Comparison of ENCODE assay signal across 20 cellular contexts in genomic region chr1:97340951-97341350, GRCh38.
DNase-seq lines count a peak whose midpoint lies in the region; ATAC-seq and TF ChIP-seq lines count a peak whose summit lies in the region.
"Had no signal": no experiment of that assay in that cellular context is flagged by ENCODE, and none has a peak within 500 bp of the region (broad histone marks: within the 10 kb centered on the region; RNA-seq: fewer than 3 reads in every experiment).

No MANE protein-coding gene starts in this region.

- no peaks in the 10 kb centered on the region for H3K9me3 ChIP-seq in gastrocnemius medialis
- H3K9me3 ChIP-seq: mucosa of descending colon, upper lobe of right lung had no signal

- H3K4me1 ChIP-seq in gastrocnemius medialis: no peaks in the 10 kb centered on the region
- H3K4me1 ChIP-seq: upper lobe of right lung had no signal

- H3K27ac Mint-ChIP-seq in central memory CD8-positive, alpha-beta T cell (ENCODE audit: low read depth): peak overlapping the region; percentile 39
- H3K27ac Mint-ChIP-seq in stimulated activated naive CD8-positive, alpha-beta T cell treated with anti-CD3 and anti-CD28 coated beads, Interleukin-15, amount 100 ng/mL, for 72 hours: no peak overlapping the region
- H3K27ac Mint-ChIP-seq: activated CD8-positive, alpha-beta T cell treated with anti-CD3 and anti-CD28 coated beads, Interleukin-2, amount 10 ng/mL, durations not matched to agents 7 days and 5 days; B cell had no signal

- H3K4me1 Mint-ChIP-seq in central memory CD8-positive, alpha-beta T cell: no peaks in the 10 kb centered on the region
- H3K4me1 Mint-ChIP-seq in stimulated activated naive CD8-positive, alpha-beta T cell treated with anti-CD3 and anti-CD28 coated beads, Interleukin-15, amount 100 ng/mL, for 72 hours: no peaks in the 10 kb centered on the region
- H3K4me1 Mint-ChIP-seq: B cell had no signal

- intact Hi-C loops in gastrocnemius medialis (cut with DNase I; ENCODE audit: low total_unique reads): no loop called here

- H3K4me3 ChIP-seq in AG10803 (ENCODE audit: low read length): no peak overlapping the region
- no peak overlapping the region for H3K4me3 ChIP-seq in gastrocnemius medialis
- H3K4me3 ChIP-seq: mucosa of descending colon, upper lobe of right lung had no signal

- in situ Hi-C loops in gastrocnemius medialis (cut with MboI; ENCODE audit: low sequenced_read_pairs in 4 of 4): no loop called here

- TF ChIP-seq POLR2A in gastrocnemius medialis (IDR thresholded peaks at IDR 0.05): no peak

- TF ChIP-seq CTCF in AG10803 (conservative IDR thresholded peaks at IDR 0.05; ENCODE audit: low read length) (no peak), gastrocnemius medialis (IDR thresholded peaks at IDR 0.05 in 4 of 5, conservative IDR thresholded peaks at IDR 0.05 in 1 of 5) (no peak)

- ATAC-seq in central memory CD8-positive, alpha-beta T cell (replicated peaks; ENCODE audit: extremely low read depth, poor library complexity, severe bottlenecking): no peak
- ATAC-seq in stimulated activated naive CD8-positive, alpha-beta T cell treated with anti-CD3 and anti-CD28 coated beads, Interleukin-15, amount 100 ng/mL, for 72 hours: no peak
- ATAC-seq in HG02763 (IDR thresholded peaks at IDR 0.05; ENCODE audit: unreplicated experiment) (no peak), gastrocnemius medialis (no peak), HG02571 (IDR thresholded peaks at IDR 0.05; ENCODE audit: unreplicated experiment) (no peak)
- ATAC-seq: activated CD8-positive, alpha-beta T cell treated with anti-CD3 and anti-CD28 coated beads, Interleukin-2, amount 10 ng/mL, durations not matched to agents 7 days and 5 days; mucosa of descending colon; upper lobe of right lung had no signal

- DNase-seq in AG10803 (ENCODE audit: low read depth): peak; percentile 84
- DNase-seq in LHCN-M2 (ENCODE audit: low read depth): peak; percentile 65
- DNase-seq in central memory CD8-positive, alpha-beta T cell (ENCODE audit: low spot score in 2 of 2): no peak
- peak; percentile 32 for DNase-seq in kidney glomerular epithelial cell (lab: John Stamatoyannopoulos, UW)
- DNase-seq in stimulated activated naive CD8-positive, alpha-beta T cell treated with anti-CD3 and anti-CD28 coated beads, Interleukin-15, amount 100 ng/mL, for 72 hours: no peak
- no peak for DNase-seq in gastrocnemius medialis
- DNase-seq: activated CD8-positive, alpha-beta T cell treated with anti-CD3 and anti-CD28 coated beads, Interleukin-2, amount 10 ng/mL, durations not matched to agents 7 days and 5 days; effector CD4-positive, alpha-beta T cell; H7; KBM-7; kidney; mucosa of descending colon; NCI-H1105 treated with DMSO at 0.1 percent for 48 hours; NCI-H345; occipital lobe; stimulated activated naive CD4-positive, alpha-beta T cell treated with Interleukin-2 at 50 U/mL for 16 hours; upper lobe of right lung had no signal

- H3K27me3 Mint-ChIP-seq in central memory CD8-positive, alpha-beta T cell: no peaks in the 10 kb centered on the region
- H3K27me3 Mint-ChIP-seq in stimulated activated naive CD8-positive, alpha-beta T cell treated with anti-CD3 and anti-CD28 coated beads, Interleukin-15, amount 100 ng/mL, for 72 hours: no peaks in the 10 kb centered on the region
- H3K27me3 Mint-ChIP-seq: B cell had no signal

- H3K36me3 Mint-ChIP-seq in central memory CD8-positive, alpha-beta T cell (ENCODE audit: insufficient read depth): peaks cover 2% of the 10 kb centered on the region

- no peak overlapping the region for H3K4me3 Mint-ChIP-seq in central memory CD8-positive, alpha-beta T cell
- no peak overlapping the region for H3K4me3 Mint-ChIP-seq in stimulated activated naive CD8-positive, alpha-beta T cell treated with anti-CD3 and anti-CD28 coated beads, Interleukin-15, amount 100 ng/mL, for 72 hours
- H3K4me3 Mint-ChIP-seq: activated CD8-positive, alpha-beta T cell treated with anti-CD3 and anti-CD28 coated beads, Interleukin-2, amount 10 ng/mL, durations not matched to agents 7 days and 5 days; B cell had no signal

- no peak overlapping the region for H3K27ac ChIP-seq in gastrocnemius medialis
- H3K27ac ChIP-seq: upper lobe of right lung had no signal

- no peaks in the 10 kb centered on the region for H3K9me3 Mint-ChIP-seq in central memory CD8-positive, alpha-beta T cell
- no peaks in the 10 kb centered on the region for H3K9me3 Mint-ChIP-seq in stimulated activated naive CD8-positive, alpha-beta T cell treated with anti-CD3 and anti-CD28 coated beads, Interleukin-15, amount 100 ng/mL, for 72 hours

- H3K27me3 ChIP-seq in gastrocnemius medialis: no peaks in the 10 kb centered on the region
- H3K27me3 ChIP-seq: upper lobe of right lung had no signal

- no peaks in the 10 kb centered on the region for H3K36me3 ChIP-seq in gastrocnemius medialis
- H3K36me3 ChIP-seq: upper lobe of right lung had no signal

Comparison
In these comparisons a context has a peak if more than half of its experiments do, and no peak if none do; other contexts are left out.
1. DNase-seq: peak in AG10803 (single experiment), LHCN-M2 (single experiment) and kidney glomerular epithelial cell (single experiment); none in central memory CD8-positive, alpha-beta T cell (0 of 2), stimulated activated naive CD8-positive, alpha-beta T cell treated with anti-CD3 and anti-CD28 coated beads, Interleukin-15, amount 100 ng/mL, for 72 hours (0 of 2) and gastrocnemius medialis (0 of 2).